Comparison of ENCODE assay signal across 26 cellular contexts in genomic region chr17:59723607-59724006, GRCh38. TPM values are rescaled to one million over a fixed set of nuclear protein-coding genes. Genes with fewer than 3 reads are reported as not detected.
A peak's percentile ranks its signal among the peaks of the same experiment; 100 is the strongest.
DNase-seq lines count a peak whose midpoint lies in the region; ATAC-seq and TF ChIP-seq lines count a peak whose summit lies in the region.
"Had no signal": no experiment of that assay in that cellular context is flagged by ENCODE, and none has a peak within 500 bp of the region (broad histone marks: within the 10 kb centered on the region; RNA-seq: fewer than 3 reads in every experiment).

No MANE protein-coding gene starts in this region.

- CTCF ChIA-PET in IMR-90 (lab: Yijun Ruan, JAX): no interaction called here

- H3K18ac ChIP-seq in IMR-90 (ENCODE audit: low read depth, low read length): no peak overlapping the region

- no peaks in the 10 kb centered on the region for H3K9me1 ChIP-seq in IMR-90 (ENCODE audit: insufficient read depth, low read length)

- H2BK15ac ChIP-seq in IMR-90 (ENCODE audit: low read depth, low read length): no peak overlapping the region

- no peak overlapping the region for H2BK20ac ChIP-seq in IMR-90 (ENCODE audit: low read depth, low read length)

- intact Hi-C loops in IMR-90 (cut with micrococcal nuclease) (no loop called here), transverse colon (cut with DNase I; ENCODE audit: low total_unique reads) (no loop called here)

- no peak overlapping the region for H3K23ac ChIP-seq in IMR-90 (ENCODE audit: low read depth, low read length)

- peaks cover 7% of the 10 kb centered on the region; the same call in 1 of the 2 replicates for H4K20me1 ChIP-seq in IMR-90 (ENCODE audit: insufficient read depth, low read length)
- peaks cover 95% of the 10 kb centered on the region for H4K20me1 ChIP-seq in smooth muscle cell (ENCODE audit: low read depth)

- H3K4me1 Mint-ChIP-seq in central memory CD8-positive, alpha-beta T cell: peaks cover 33% of the 10 kb centered on the region

- H3K4me3 ChIP-seq in IMR-90 (ENCODE audit: insufficient read depth, low read depth, low read length) (no peak overlapping the region), mucosa of stomach (ENCODE audit: low read length) (no peak overlapping the region), transverse colon (peak overlapping the region in 1 of 4 donors; percentile 16), smooth muscle cell (no peak overlapping the region)
- H3K4me3 ChIP-seq: esophagus muscularis mucosa had no signal

- no peak overlapping the region for H2BK120ac ChIP-seq in IMR-90 (ENCODE audit: low read depth, low read length)

- no peaks in the 10 kb centered on the region for H3K9me3 Mint-ChIP-seq in central memory CD8-positive, alpha-beta T cell
- H3K9me3 Mint-ChIP-seq: activated naive CD4-positive, alpha-beta T cell treated with anti-CD3 and anti-CD28 coated beads for 36 hours; activated T-cell treated with anti-CD3 and anti-CD28 coated beads, Interleukin-2, amount 50 U/mL, for 4 hours; neural crest cell had no signal

- peak overlapping the region; percentile 13 for H3K27ac Mint-ChIP-seq in central memory CD8-positive, alpha-beta T cell (ENCODE audit: low read depth)
- H3K27ac Mint-ChIP-seq: activated naive CD4-positive, alpha-beta T cell treated with anti-CD3 and anti-CD28 coated beads for 36 hours had no signal

- BruUV-seq in IMR-90 (replicated peaks; lab: Mats Ljungman, UMichigan): no TSS peak

- no peak overlapping the region for H2AK9ac ChIP-seq in IMR-90 (replicated peaks; ENCODE audit: low read depth, low read length, poor library complexity)

- no peak overlapping the region for H4K5ac ChIP-seq in IMR-90 (ENCODE audit: low read depth, low read length)

- peaks cover 96% of the 10 kb centered on the region for H3K79me2 ChIP-seq in smooth muscle cell (ENCODE audit: low read depth)

- no peaks in the 10 kb centered on the region for H3K36me3 ChIP-seq in IMR-90 (ENCODE audit: control insufficient read depth, insufficient read depth, low read length)
- no peaks in the 10 kb centered on the region for H3K36me3 ChIP-seq in mucosa of stomach (ENCODE audit: control insufficient read depth, insufficient read depth, low read length)
- H3K36me3 ChIP-seq in transverse colon: no peaks in the 10 kb centered on the region
- peaks cover 4% of the 10 kb centered on the region for H3K36me3 ChIP-seq in smooth muscle cell (ENCODE audit: low read depth)
- H3K36me3 ChIP-seq: esophagus muscularis mucosa had no signal

- no peaks in the 10 kb centered on the region for H3K4me1 ChIP-seq in IMR-90 (ENCODE audit: control insufficient read depth, insufficient read depth, low read length)
- H3K4me1 ChIP-seq in mucosa of stomach (ENCODE audit: control insufficient read depth, insufficient read depth, low read length): peaks cover 5% of the 10 kb centered on the region
- H3K4me1 ChIP-seq in transverse colon: peaks cover 0 to 69% (median 29%) of the 10 kb centered on the region in 4 donors
- H3K4me1 ChIP-seq in smooth muscle cell (ENCODE audit: low read depth): no peaks in the 10 kb centered on the region

- H3K56ac ChIP-seq in IMR-90 (ENCODE audit: extremely low read depth, insufficient read depth, low read length): no peak overlapping the region

- no peaks in the 10 kb centered on the region for H3K27me3 Mint-ChIP-seq in central memory CD8-positive, alpha-beta T cell

- H3K14ac ChIP-seq in IMR-90 (replicated peaks; ENCODE audit: low read depth, low read length): no peak overlapping the region

- H2BK5ac ChIP-seq in IMR-90 (ENCODE audit: low read depth, low read length, poor library complexity, severe bottlenecking): no peak overlapping the region

- 70% methylated on average over 1 of the region's 1 CpG; no CpG with 5 or more reads in 1 of the 2 experiments for WGBS in IMR-90 (ENCODE audit: extremely low coverage in 2 of 2, insufficient read length in 1 of 2), 2 experiments
- 49 to 58% methylated on average over 1 of the region's 1 CpG for WGBS in transverse colon (ENCODE audit: low coverage in 1 of 2), 2 donors
- WGBS in smooth muscle cell (ENCODE audit: low lambda C conversion rate): 97% methylated on average over 1 of the region's 1 CpG

- in situ Hi-C loops in IMR-90 (cut with MboI; ENCODE audit: low sequenced_read_pairs) (no loop called here), transverse colon (cut with MboI; ENCODE audit: low pct_ligation_motif_present in 1 of 4, low pct_unique_long_range_greater_than_20kb in 1 of 4, low sequenced_read_pairs in 3 of 4) (no loop called here)

- DNase-seq in IMR-90 (no peak), transverse colon (no peak), smooth muscle cell (lab: John Stamatoyannopoulos, UW; ENCODE audit: unreplicated experiment) (no peak)
- no peak for DNase-seq in central memory CD8-positive, alpha-beta T cell (ENCODE audit: low spot score in 2 of 2)
- DNase-seq in stimulated activated naive CD8-positive, alpha-beta T cell treated with anti-CD3 and anti-CD28 coated beads, Interleukin-15, Interleukin-2, amounts not matched to agents 100 U/mL and 50 U/mL, for 24 hours: no peak
- DNase-seq: activated CD4-positive, CD25-positive, alpha-beta regulatory T cell treated with anti-CD3 and anti-CD28 coated beads, Interleukin-2, amount 50 U/mL, for 72 hours; activated CD8-positive, alpha-beta memory T cell treated with anti-CD3 and anti-CD28 coated beads for 24 hours; activated naive CD4-positive, alpha-beta T cell treated with anti-CD3 and anti-CD28 coated beads for 36 hours; activated T-cell treated with anti-CD3 and anti-CD28 coated beads, Interleukin-2, amount 50 U/mL, for 4 hours; anterior cingulate cortex; caudate nucleus; DMS79; effector memory CD4-positive, alpha-beta T cell; hippocampal formation; left ventricle myocardium superior; NCI-H1694 treated with DMSO at 0.1 percent for 48 hours; NCI-H2171 treated with DMSO at 0.1 percent for 48 hours; NCI-H524 treated with DMSO at 0.1 percent for 48 hours; RPMI8226; stimulated activated CD4-positive, alpha-beta T cell treated with anti-CD3 and anti-CD28 coated beads, Interleukin-4, amount 100 ng/mL, for 4 hours; T1000 had no signal

- TF ChIP-seq RAD21 in IMR-90 (IDR thresholded peaks at IDR 0.05; ENCODE audit: low read length): no peak

- H3K9me3 ChIP-seq in IMR-90 (ENCODE audit: control insufficient read depth, insufficient read depth, low read length) (no peaks in the 10 kb centered on the region), mucosa of stomach (ENCODE audit: control insufficient read depth, low read length) (no peaks in the 10 kb centered on the region), transverse colon (no peaks in the 10 kb centered on the region), smooth muscle cell (replicated peaks; ENCODE audit: low read depth) (no peaks in the 10 kb centered on the region)
- H3K9me3 ChIP-seq: esophagus muscularis mucosa had no signal

- peaks cover 3% of the 10 kb centered on the region for H3K36me3 Mint-ChIP-seq in central memory CD8-positive, alpha-beta T cell (ENCODE audit: insufficient read depth)

- H3K27ac ChIP-seq in IMR-90 (ENCODE audit: insufficient read depth, low read length) (no peak overlapping the region), transverse colon (peak overlapping the region; percentile 65 to 76 (median 70)), smooth muscle cell (ENCODE audit: low read depth) (no peak overlapping the region)
- H3K27ac ChIP-seq: KMS-11 had no signal

- no peaks in the 10 kb centered on the region for H3K27me3 ChIP-seq in IMR-90 (ENCODE audit: control insufficient read depth, insufficient read depth, low read length)
- no peaks in the 10 kb centered on the region for H3K27me3 ChIP-seq in mucosa of stomach (ENCODE audit: control insufficient read depth, insufficient read depth, low read length)
- H3K27me3 ChIP-seq in transverse colon: no peaks in the 10 kb centered on the region
- H3K27me3 ChIP-seq in smooth muscle cell (ENCODE audit: low read depth): no peaks in the 10 kb centered on the region
- H3K27me3 ChIP-seq: esophagus muscularis mucosa had no signal

- no peak overlapping the region for H3K4ac ChIP-seq in IMR-90 (ENCODE audit: low read depth, low read length)

- TF ChIP-seq EP300 in transverse colon (IDR thresholded peaks at IDR 0.05; ENCODE audit: low read depth): no peak

- no peak overlapping the region for H3K9ac ChIP-seq in IMR-90 (ENCODE audit: low read depth, low read length)
- peak overlapping the region; percentile 26 for H3K9ac ChIP-seq in mucosa of stomach (ENCODE audit: low read length)
- no peak overlapping the region for H3K9ac ChIP-seq in smooth muscle cell (ENCODE audit: low read depth)
- H3K9ac ChIP-seq: KMS-11 had no signal

- no peaks in the 10 kb centered on the region for H3F3A ChIP-seq in smooth muscle cell (ENCODE audit: low read depth)

- TF ChIP-seq POLR2A in IMR-90 (IDR thresholded peaks at IDR 0.05; ENCODE audit: low read depth, low read length) (no peak), transverse colon (IDR thresholded peaks at IDR 0.05) (no peak)

- no peak overlapping the region for H4K8ac ChIP-seq in IMR-90 (ENCODE audit: low read depth in 2 of 2, low read length in 2 of 2)

- no peak overlapping the region for H4K91ac ChIP-seq in IMR-90 (ENCODE audit: insufficient read depth, low read depth, low read length)

- POLR2A ChIA-PET in IMR-90 (lab: Charles Lee; ENCODE audit: unreplicated experiment): no interaction called here

- no peak for ATAC-seq in IMR-90 (ENCODE audit: low read depth)
- no peak for ATAC-seq in central memory CD8-positive, alpha-beta T cell (replicated peaks; ENCODE audit: extremely low read depth, poor library complexity, severe bottlenecking)
- ATAC-seq in GM19467 (IDR thresholded peaks at IDR 0.05; ENCODE audit: unreplicated experiment): no peak
- ATAC-seq in stimulated activated naive CD8-positive, alpha-beta T cell treated with anti-CD3 and anti-CD28 coated beads, Interleukin-15, Interleukin-2, amounts not matched to agents 100 U/mL and 50 U/mL, for 24 hours: no peak
- ATAC-seq: activated T-cell treated with anti-CD3 and anti-CD28 coated beads, Interleukin-2, amount 50 U/mL, for 4 hours; left ventricle myocardium superior had no signal

- H3K4me2 ChIP-seq in IMR-90 (ENCODE audit: low read depth, low read length): no peak overlapping the region
- H3K4me2 ChIP-seq in smooth muscle cell: no peak overlapping the region
- H3K4me2 ChIP-seq: KMS-11 had no signal

- peaks cover 17 to 50% of the 10 kb centered on the region in 2 experiments for H3K79me1 ChIP-seq in IMR-90 (ENCODE audit: low read depth in 1 of 2, low read length in 2 of 2)

- TF ChIP-seq CTCF in IMR-90 (conservative IDR thresholded peaks at IDR 0.05; ENCODE audit: low read depth, low read length): no peak
- no peak for TF ChIP-seq CTCF in transverse colon (IDR thresholded peaks at IDR 0.05)
- TF ChIP-seq CTCF in smooth muscle cell (IDR thresholded peaks at IDR 0.05; ENCODE audit: borderline replicate concordance, insufficient read depth, poor library complexity, severe bottlenecking): no peak

- dilution Hi-C loops in IMR-90 (cut with HindIII; ENCODE audit: low sequenced_read_pairs, unreplicated experiment): no loop called here

- no peak overlapping the region for H2AK5ac ChIP-seq in IMR-90 (ENCODE audit: low read depth, low read length)

- H2AFZ ChIP-seq in IMR-90 (replicated peaks; ENCODE audit: low read length, poor library complexity): no peak overlapping the region
- H2AFZ ChIP-seq in smooth muscle cell (ENCODE audit: low read depth): no peak overlapping the region

- H3K4me3 Mint-ChIP-seq in central memory CD8-positive, alpha-beta T cell: no peak overlapping the region
- H3K4me3 Mint-ChIP-seq: activated naive CD4-positive, alpha-beta T cell treated with anti-CD3 and anti-CD28 coated beads for 36 hours; activated T-cell treated with anti-CD3 and anti-CD28 coated beads, Interleukin-2, amount 50 U/mL, for 4 hours; neural crest cell had no signal

RNA-seq across cellular contexts. Expression of gene VMP1, which starts 16.2 kb away (rescaled TPM):
- 197 and 272 TPM in 2 replicates for total RNA-seq in IMR-90 (2012; rRNA removed)
- polyA plus RNA-seq in IMR-90 (2012; rRNA removed): 59.9 and 89.8 TPM in 2 replicates
- polyA plus RNA-seq in IMR-90 (2012; cell fraction: cytosol; rRNA removed): 9.5 and 20.9 TPM in 2 replicates
- 28.0 and 437 TPM in 2 replicates for polyA plus RNA-seq in IMR-90 (2012; cell fraction: nucleus; rRNA removed; ENCODE audit: low replicate concordance)
- 100 to 1,000 TPM; 136 to 547 (median 339) TPM for total RNA-seq in transverse colon
- 514 and 545 TPM in 2 replicates for total RNA-seq in smooth muscle cell
- polyA plus RNA-seq in smooth muscle cell: 102 and 116 TPM in 2 replicates

RNA-seq across cellular contexts. Expression of gene PTRH2, which starts 16.4 kb away (rescaled TPM):
- 24.9 and 41.7 TPM in 2 replicates for total RNA-seq in IMR-90 (2012; rRNA removed)
- polyA plus RNA-seq in IMR-90 (2012; rRNA removed): 45.7 and 49.7 TPM in 2 replicates
- 16.5 and 31.5 TPM in 2 replicates for polyA plus RNA-seq in IMR-90 (2012; cell fraction: cytosol; rRNA removed)
- polyA plus RNA-seq in IMR-90 (2012; cell fraction: nucleus; rRNA removed; ENCODE audit: low replicate concordance): 4.6 and 33.1 TPM in 2 replicates
- total RNA-seq in transverse colon: 10 to 100 TPM; 14.5 to 33.7 (median 20.0) TPM
- 11.4 and 28.2 TPM in 2 replicates for total RNA-seq in smooth muscle cell
- 26.2 and 27.5 TPM in 2 replicates for polyA plus RNA-seq in smooth muscle cell

Comparison
In these comparisons a context has a peak if more than half of its experiments do, and no peak if none do; other contexts are left out.
1. H3K27ac ChIP-seq: peak in transverse colon (4 of 4); none in IMR-90 (single experiment) and smooth muscle cell (single experiment).